ENCODE assay signal across 1 cellular context in genomic region chr3:152688313-152688712, GRCh38.
TF ChIP-seq lines count a peak whose summit lies in the region.

No MANE protein-coding gene starts in this region.

TF ChIP-seq in WTC11, 78 proteins besides CTCF, POLR2A, EP300 and RAD21 (continued from another document):
- no peak for TF ChIP-seq ARID4B (CRISPR knock-in tag; IDR thresholded peaks at IDR 0.05; ENCODE audit: borderline replicate concordance)
- TF ChIP-seq AR (CRISPR knock-in tag; IDR thresholded peaks at IDR 0.05), result no peak
- TF ChIP-seq ZMAT4 (CRISPR knock-in tag; IDR thresholded peaks at IDR 0.05), result no peak
- TF ChIP-seq ZNF671 (CRISPR knock-in tag; IDR thresholded peaks at IDR 0.05), result no peak
